In the genomic region with DNA sequence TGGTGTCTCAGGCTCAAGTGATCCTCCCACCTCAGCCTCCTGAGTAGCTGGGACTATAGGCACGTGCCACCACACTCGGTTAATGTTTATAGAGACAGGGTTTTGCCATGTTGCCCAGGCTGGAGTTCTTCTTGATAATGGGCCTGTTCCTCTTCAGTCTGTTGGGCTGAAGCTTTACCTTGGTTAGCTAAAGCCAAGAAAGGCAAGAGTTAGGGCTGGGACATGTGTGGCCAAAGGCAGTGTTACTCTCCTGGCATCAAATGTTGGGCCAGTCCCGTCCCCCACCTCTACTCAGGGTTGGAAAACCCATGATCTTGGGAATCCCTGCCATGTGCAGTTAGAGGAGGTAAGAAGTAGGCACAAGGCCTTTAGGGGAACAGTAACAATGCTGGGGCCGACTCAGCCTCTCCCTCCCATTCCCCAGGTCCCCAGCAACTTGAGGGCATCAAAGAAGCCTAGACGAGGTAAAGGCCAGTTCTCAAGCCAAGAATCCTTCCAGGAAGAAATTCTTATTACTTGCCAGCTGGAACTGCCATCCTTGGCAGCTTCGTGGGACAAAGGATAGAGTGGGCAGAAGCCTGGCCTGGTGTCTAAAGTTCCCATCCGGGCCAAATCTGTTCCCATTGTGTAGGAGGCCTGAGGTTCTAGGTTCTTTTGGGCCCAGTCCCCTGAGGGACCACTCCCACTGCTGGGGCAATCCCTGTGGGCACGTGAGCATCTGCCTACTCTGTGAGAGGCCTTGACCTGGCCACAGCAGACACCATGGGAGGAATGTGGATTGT, we compare ENCODE assay signal across 9 cellular contexts. TPM values are rescaled to one million over a fixed set of nuclear protein-coding genes. Genes with fewer than 3 reads are reported as not detected.
DNase-seq lines count a peak whose midpoint lies in the region; ATAC-seq, FAIRE-seq and TF ChIP-seq lines count a peak whose summit lies in the region.
"Had no signal": no experiment of that assay in that cellular context is flagged by ENCODE, and none has a peak within 500 bp of the region (broad histone marks: within the 10 kb centered on the region; RNA-seq: fewer than 3 reads in every experiment).

No MANE protein-coding gene starts in this region.

- no peak overlapping the region for H2AFZ ChIP-seq in fibroblast of lung (ENCODE audit: low read length)

- no peak for DNase-seq in GM12892 (ENCODE audit: insufficient read length)
- peak in 1 of 2 experiments; percentile 75 for DNase-seq in SJSA1 (ENCODE audit: low read depth in 1 of 2, low spot score in 2 of 2)
- peak; percentile 80 to 83 for DNase-seq in fibroblast of lung (ENCODE audit: low read depth in 2 of 2)
- DNase-seq in stimulated activated CD8-positive, alpha-beta memory T cell treated with anti-CD3 and anti-CD28 coated beads, Interleukin-2, amount 100 ng/mL, for 1 hour (ENCODE audit: low read depth in 2 of 2), result peak; percentile 60 to 77
- no peak for DNase-seq in NCI-H146 (lab: John Stamatoyannopoulos, UW)
- no peak for DNase-seq in effector memory CD8-positive, alpha-beta T cell

- peaks cover 5% of the 10 kb centered on the region; the same call in 1 of the 2 replicates for H3K9me3 ChIP-seq in SJSA1 (replicated peaks)
- H3K9me3 ChIP-seq in fibroblast of lung (ENCODE audit: control insufficient read depth, insufficient read depth, low read depth, low read length), result no peaks in the 10 kb centered on the region

- no peak overlapping the region for H3K27ac Mint-ChIP-seq in effector memory CD8-positive, alpha-beta T cell
- H3K27ac Mint-ChIP-seq: activated naive CD4-positive, alpha-beta T cell treated with anti-CD3 and anti-CD28 coated beads, Interleukin-2, amount 50 U/mL, for 24 hours had no signal

- peaks cover 0 to 1% of the 10 kb centered on the region in 2 donors for H3K27me3 Mint-ChIP-seq in effector memory CD8-positive, alpha-beta T cell
- H3K27me3 Mint-ChIP-seq: activated naive CD4-positive, alpha-beta T cell treated with anti-CD3 and anti-CD28 coated beads, Interleukin-2, amount 50 U/mL, for 24 hours had no signal

- H3K9me3 Mint-ChIP-seq in effector memory CD8-positive, alpha-beta T cell, result no peaks in the 10 kb centered on the region
- H3K9me3 Mint-ChIP-seq: activated naive CD4-positive, alpha-beta T cell treated with anti-CD3 and anti-CD28 coated beads, Interleukin-2, amount 50 U/mL, for 24 hours had no signal

- TF ChIP-seq POLR2A in GM12892 (IDR thresholded peaks at IDR 0.05; ENCODE audit: low read depth, low read length), result peak; percentile 85; the same call in 1 of the 2 replicates

- peaks cover 8% of the 10 kb centered on the region; the same call in 1 of the 2 replicates for H3K36me3 ChIP-seq in SJSA1
- H3K36me3 ChIP-seq in fibroblast of lung (ENCODE audit: control insufficient read depth, insufficient read depth, low read length), result peaks cover 9% of the 10 kb centered on the region

- no peak for ATAC-seq in GM18907 (IDR thresholded peaks at IDR 0.05; ENCODE audit: unreplicated experiment)
- ATAC-seq in effector memory CD8-positive, alpha-beta T cell (replicated peaks), result no peak
- ATAC-seq: Right ventricle myocardium inferior had no signal

- H3K4me1 Mint-ChIP-seq in effector memory CD8-positive, alpha-beta T cell (ENCODE audit: low read depth in 2 of 2), result peaks cover 16% of the 10 kb centered on the region in 2 donors

- peaks cover 39% of the 10 kb centered on the region for H3K36me3 Mint-ChIP-seq in effector memory CD8-positive, alpha-beta T cell (ENCODE audit: insufficient read depth)

- H3K79me2 ChIP-seq in fibroblast of lung (ENCODE audit: control insufficient read depth, insufficient read depth, low read length), result peaks cover 16% of the 10 kb centered on the region

- H3K27ac ChIP-seq in SJSA1 (0 out of 2 replicates have a peak overlapping the region, but pooled peaks have one; percentile 1), fibroblast of lung (ENCODE audit: insufficient read depth, low read length) (no peak overlapping the region)

- H3K27me3 ChIP-seq in SJSA1 (replicated peaks) (no peaks in the 10 kb centered on the region; the same call in 1 of the 2 replicates), fibroblast of lung (ENCODE audit: control insufficient read depth, insufficient read depth, low read length) (no peaks in the 10 kb centered on the region)

- H3K4me3 Mint-ChIP-seq in effector memory CD8-positive, alpha-beta T cell, result no peak overlapping the region

- H3K4me3 ChIP-seq in SJSA1 (no peak overlapping the region), fibroblast of lung (replicated peaks in 1 of 4; ENCODE audit: control extremely low read depth in 1 of 4, insufficient read depth in 1 of 4, low read depth in 3 of 4, low read length in 4 of 4) (no peak overlapping the region)

- H3K4me2 ChIP-seq in fibroblast of lung (ENCODE audit: extremely low read depth, insufficient read depth, low read length), result no peak overlapping the region

- no peaks in the 10 kb centered on the region for H4K20me1 ChIP-seq in fibroblast of lung (ENCODE audit: control insufficient read depth, extremely low read depth, insufficient read depth, low read length)

- TF ChIP-seq CTCF in fibroblast of lung (conservative IDR thresholded peaks at IDR 0.05 in 1 of 2, IDR thresholded peaks at IDR 0.05 in 1 of 2; ENCODE audit: low read depth in 1 of 2, low read length in 2 of 2), result no peak

- no peak overlapping the region for H3K9ac ChIP-seq in fibroblast of lung (ENCODE audit: insufficient read depth, low read length)

- peak; percentile 9 for FAIRE-seq in GM12892 (lab: Jason Lieb, UNC)

- H3K4me1 ChIP-seq in SJSA1 (replicated peaks) (peaks cover 9% of the 10 kb centered on the region), fibroblast of lung (ENCODE audit: control insufficient read depth, extremely low read depth, insufficient read depth, low read length) (no peaks in the 10 kb centered on the region)

RNA-seq across cellular contexts. Expression of gene EGR1, which starts 4.5 kb away (rescaled TPM):
- 23.9 TPM for polyA plus RNA-seq in GM12892 (2012; ENCODE audit: missing spikeins)
- 3.2 and 4.8 TPM in 2 replicates for total RNA-seq in SJSA1 (2014; rRNA removed; shearing (Covaris generic))
- 7.2 and 8.8 TPM in 2 replicates for total RNA-seq in fibroblast of lung
- polyA plus RNA-seq in fibroblast of lung, result 5.8 and 50.9 TPM in 2 replicates
- 30.1 and 144 TPM in 2 replicates for polyA plus RNA-seq in fibroblast of lung (2012)
- 49.5 and 146 TPM in 2 replicates for polyA minus RNA-seq in fibroblast of lung (ENCODE audit: low replicate concordance)

RNA-seq across cellular contexts. Expression of gene REEP2, which starts 30.9 kb away (rescaled TPM):
- 1.3 TPM for polyA plus RNA-seq in GM12892 (2012; ENCODE audit: missing spikeins)
- 0.21 TPM in 1 of 2 replicates, not detected in the other for total RNA-seq in SJSA1 (2014; rRNA removed; shearing (Covaris generic))
- 5.9 and 14.4 TPM in 2 replicates for total RNA-seq in fibroblast of lung
- 6.1 and 17.7 TPM in 2 replicates for polyA plus RNA-seq in fibroblast of lung
- 10.3 and 24.5 TPM in 2 replicates for polyA plus RNA-seq in fibroblast of lung (2012)
- 22.1 and 98.6 TPM in 2 replicates for polyA minus RNA-seq in fibroblast of lung (ENCODE audit: low replicate concordance)

Comparison
In these comparisons a context has a peak if more than half of its experiments do, and no peak if none do; other contexts are left out.
1. DNase-seq: peak in fibroblast of lung (2 of 2) and stimulated activated CD8-positive, alpha-beta memory T cell treated with anti-CD3 and anti-CD28 coated beads, Interleukin-2, amount 100 ng/mL, for 1 hour (2 of 2); none in GM12892 (single experiment), NCI-H146 (single experiment) and effector memory CD8-positive, alpha-beta T cell (0 of 3).